Comparison of ENCODE assay signal across 37 cellular contexts in the genomic region with DNA sequence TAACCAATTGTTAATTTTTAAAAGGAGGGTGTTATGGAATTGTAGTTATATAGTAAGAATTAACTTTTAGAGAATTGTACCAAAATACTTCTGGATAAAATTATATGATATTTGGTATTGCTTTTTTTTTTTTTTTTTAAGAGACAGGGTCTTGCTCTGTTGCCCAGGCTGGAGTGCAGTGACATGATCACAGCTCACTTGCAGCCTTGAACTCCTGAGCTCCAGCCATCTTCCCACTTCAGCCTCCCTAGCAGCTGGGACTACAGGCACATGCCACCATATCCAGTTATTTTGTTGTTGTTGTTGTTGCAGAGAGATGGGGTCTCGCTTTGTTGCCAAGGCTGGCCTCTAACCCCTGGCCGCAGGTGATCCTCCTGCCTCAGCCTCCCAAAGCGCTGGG. TPM values are rescaled to one million over a fixed set of nuclear protein-coding genes. Genes with fewer than 3 reads are reported as not detected.
"Had no signal": no experiment of that assay in that cellular context is flagged by ENCODE, and none has a peak within 500 bp of the region (broad histone marks: within the 10 kb centered on the region; RNA-seq: fewer than 3 reads in every experiment).

No MANE protein-coding gene starts in this region.

- H3K9me3 Mint-ChIP-seq: activated CD4-positive, alpha-beta memory T cell treated with anti-CD3 and anti-CD28 coated beads for 36 hours; activated CD4-positive, alpha-beta T cell treated with anti-CD3 and anti-CD28 coated beads, Interleukin-2, amount 10 ng/mL, durations not matched to agents 24 days and 14 days; activated naive CD4-positive, alpha-beta T cell treated with anti-CD3 and anti-CD28 coated beads, Interleukin-2, amount 10 ng/mL, durations not matched to agents 7 days and 5 days; activated naive CD4-positive, alpha-beta T cell treated with anti-CD3 and anti-CD28 coated beads, Interleukin-2, amount 50 U/mL, for 72 hours; activated naive CD8-positive, alpha-beta T cell treated with anti-CD3 and anti-CD28 coated beads, Interleukin-2, amount 10 ng/mL, durations not matched to agents 7 days and 5 days; activated T-helper 1 cell treated with anti-CD3 and anti-CD28 coated beads, Interleukin-12 subunit alpha, Interleukin-12 subunit beta, Interleukin-2, Interleukin-4 antibody, amounts not matched to agents 30 ng/mL and 10 ng/mL and 1 ng/mL, durations not matched to agents 14 hours and 24 hours and 36 hours; activated T-helper 2 cell treated with anti-CD3 and anti-CD28 coated beads, Interferon-gamma antibody, Interleukin-2, Interleukin-4, amounts not matched to agents 10 μg/mL and 5 μg/mL and 100 μg/mL, durations not matched to agents 14 hours and 24 hours and 36 hours; dendritic cell treated with granulocyte-macrophage colony-stimulating factor and Interleukin-4, amounts not matched to agents 40 ng/mL and 50 ng/mL, for 4 days; endodermal cell; T-helper 2 cell treated with Interferon-gamma antibody and Interleukin-4, amounts not matched to agents 5 μg/mL and 100 μg/mL, for 36 hours had no signal

- ATAC-seq: activated CD4-positive, alpha-beta T cell treated with anti-CD3 and anti-CD28 coated beads for 36 hours; activated CD8-positive, alpha-beta memory T cell treated with anti-CD3 and anti-CD28 coated beads, Interleukin-2, amount 10 ng/mL, durations not matched to agents 7 days and 5 days; activated CD8-positive, alpha-beta T cell treated with anti-CD3 and anti-CD28 coated beads, Interleukin-2, amount 10 ng/mL, durations not matched to agents 7 days and 5 days; activated naive CD4-positive, alpha-beta T cell treated with anti-CD3 and anti-CD28 coated beads, Interleukin-2, amount 50 U/mL, for 72 hours; foreskin keratinocyte; gastrocnemius medialis; heart left ventricle; T-helper 17 cell had no signal

- H3K4me1 ChIP-seq: ascending aorta, breast epithelium, esophagus muscularis mucosa, foreskin keratinocyte had no signal

- H3K27ac Mint-ChIP-seq: activated CD4-positive, alpha-beta memory T cell treated with anti-CD3 and anti-CD28 coated beads for 36 hours; activated CD4-positive, alpha-beta T cell treated with anti-CD3 and anti-CD28 coated beads for 36 hours; activated CD4-positive, alpha-beta T cell treated with anti-CD3 and anti-CD28 coated beads, Interleukin-2, amount 10 ng/mL, durations not matched to agents 24 days and 14 days; activated CD8-positive, alpha-beta memory T cell treated with anti-CD3 and anti-CD28 coated beads, Interleukin-2, amount 10 ng/mL, durations not matched to agents 7 days and 5 days; activated CD8-positive, alpha-beta T cell treated with anti-CD3 and anti-CD28 coated beads, Interleukin-2, amount 10 ng/mL, durations not matched to agents 7 days and 5 days; activated naive CD4-positive, alpha-beta T cell treated with anti-CD3 and anti-CD28 coated beads, Interleukin-2, amount 10 ng/mL, durations not matched to agents 7 days and 5 days; activated naive CD4-positive, alpha-beta T cell treated with anti-CD3 and anti-CD28 coated beads, Interleukin-2, amount 50 U/mL, for 72 hours; activated naive CD8-positive, alpha-beta T cell treated with anti-CD3 and anti-CD28 coated beads, Interleukin-2, amount 10 ng/mL, durations not matched to agents 7 days and 5 days; activated T-helper 1 cell treated with anti-CD3 and anti-CD28 coated beads, Interleukin-12 subunit alpha, Interleukin-12 subunit beta, Interleukin-2, Interleukin-4 antibody, amounts not matched to agents 30 ng/mL and 10 ng/mL and 1 ng/mL, durations not matched to agents 14 hours and 24 hours and 36 hours; activated T-helper 2 cell treated with anti-CD3 and anti-CD28 coated beads, Interferon-gamma antibody, Interleukin-2, Interleukin-4, amounts not matched to agents 10 μg/mL and 5 μg/mL and 100 μg/mL, durations not matched to agents 14 hours and 24 hours and 36 hours; brain; dendritic cell treated with granulocyte-macrophage colony-stimulating factor and Interleukin-4, amounts not matched to agents 40 ng/mL and 50 ng/mL, for 4 days; endodermal cell; T-helper 17 cell; T-helper 2 cell treated with Interferon-gamma antibody and Interleukin-4, amounts not matched to agents 5 μg/mL and 100 μg/mL, for 36 hours had no signal

- H3K4me3 Mint-ChIP-seq: activated CD4-positive, alpha-beta memory T cell treated with anti-CD3 and anti-CD28 coated beads for 36 hours; activated CD4-positive, alpha-beta T cell treated with anti-CD3 and anti-CD28 coated beads for 36 hours; activated CD4-positive, alpha-beta T cell treated with anti-CD3 and anti-CD28 coated beads, Interleukin-2, amount 10 ng/mL, durations not matched to agents 24 days and 14 days; activated CD8-positive, alpha-beta memory T cell treated with anti-CD3 and anti-CD28 coated beads, Interleukin-2, amount 10 ng/mL, durations not matched to agents 7 days and 5 days; activated CD8-positive, alpha-beta T cell treated with anti-CD3 and anti-CD28 coated beads, Interleukin-2, amount 10 ng/mL, durations not matched to agents 7 days and 5 days; activated naive CD4-positive, alpha-beta T cell treated with anti-CD3 and anti-CD28 coated beads, Interleukin-2, amount 10 ng/mL, durations not matched to agents 7 days and 5 days; activated naive CD8-positive, alpha-beta T cell treated with anti-CD3 and anti-CD28 coated beads, Interleukin-2, amount 10 ng/mL, durations not matched to agents 7 days and 5 days; activated T-helper 1 cell treated with anti-CD3 and anti-CD28 coated beads, Interleukin-12 subunit alpha, Interleukin-12 subunit beta, Interleukin-2, Interleukin-4 antibody, amounts not matched to agents 30 ng/mL and 10 ng/mL and 1 ng/mL, durations not matched to agents 14 hours and 24 hours and 36 hours; brain; dendritic cell treated with granulocyte-macrophage colony-stimulating factor and Interleukin-4, amounts not matched to agents 40 ng/mL and 50 ng/mL, for 4 days; endodermal cell; T-helper 17 cell; T-helper 2 cell treated with Interferon-gamma antibody and Interleukin-4, amounts not matched to agents 5 μg/mL and 100 μg/mL, for 36 hours had no signal

- H3K9me3 ChIP-seq: ascending aorta, breast epithelium, esophagus muscularis mucosa, gastrocnemius medialis, heart left ventricle had no signal

- H3K27ac ChIP-seq: ascending aorta, breast epithelium, cardiac muscle cell, coronary artery, dorsolateral prefrontal cortex, esophagus muscularis mucosa, foreskin keratinocyte, gastrocnemius medialis, heart left ventricle, WERI-Rb-1 had no signal

- H3K27me3 ChIP-seq: ascending aorta, breast epithelium, gastrocnemius medialis had no signal

- H3K36me3 ChIP-seq: ascending aorta, breast epithelium, cardiac muscle cell, esophagus muscularis mucosa, gastrocnemius medialis, heart left ventricle, WERI-Rb-1 had no signal

- DNase-seq: activated CD4-positive, alpha-beta memory T cell treated with anti-CD3 and anti-CD28 coated beads for 36 hours; activated CD4-positive, alpha-beta T cell treated with anti-CD3 and anti-CD28 coated beads for 36 hours; activated CD4-positive, alpha-beta T cell treated with anti-CD3 and anti-CD28 coated beads, Interleukin-2, amount 10 ng/mL, durations not matched to agents 24 days and 14 days; activated CD4-positive, CD25-positive, alpha-beta regulatory T cell; activated CD4-positive, CD25-positive, alpha-beta regulatory T cell treated with anti-CD3 and anti-CD28 coated beads, Interleukin-2, amount 50 U/mL, for 72 hours; activated CD8-positive, alpha-beta memory T cell treated with anti-CD3 and anti-CD28 coated beads, Interleukin-2, amount 10 ng/mL, durations not matched to agents 7 days and 5 days; activated CD8-positive, alpha-beta memory T cell treated with anti-CD3 and anti-CD28 coated beads, Interleukin-2, amount 50 U/mL, for 4 hours; activated CD8-positive, alpha-beta T cell treated with anti-CD3 and anti-CD28 coated beads, Interleukin-2, amount 10 ng/mL, durations not matched to agents 7 days and 5 days; activated effector memory CD4-positive, alpha-beta T cell treated with anti-CD3 and anti-CD28 coated beads, Interleukin-2, amount 50 U/mL, for 16 hours; activated naive CD4-positive, alpha-beta T cell; activated naive CD4-positive, alpha-beta T cell treated with anti-CD3 and anti-CD28 coated beads, Interleukin-2, amount 10 ng/mL, durations not matched to agents 7 days and 5 days; activated naive CD8-positive, alpha-beta T cell treated with anti-CD3 and anti-CD28 coated beads, Interleukin-2, amount 10 ng/mL, durations not matched to agents 7 days and 5 days; activated T-cell treated with anti-CD3 and anti-CD28 coated beads, Interleukin-2, amount 50 U/mL, for 1 hour; activated T-cell treated with anti-CD3 and anti-CD28 coated beads, Interleukin-2, amount 50 U/mL, for 48 hours; central memory CD4-positive, alpha-beta T cell; dorsolateral prefrontal cortex; effector memory CD4-positive, alpha-beta T cell; endodermal cell; erythroblast; foreskin keratinocyte; gastrocnemius medialis; glutamatergic neuron; heart left ventricle; T-helper 17 cell; T1000; WERI-Rb-1 had no signal

- H3K4me3 ChIP-seq: ascending aorta, breast epithelium, cardiac muscle cell, coronary artery, dorsolateral prefrontal cortex, esophagus muscularis mucosa, gastrocnemius medialis, heart left ventricle had no signal

- H3K36me3 Mint-ChIP-seq: activated CD4-positive, alpha-beta memory T cell treated with anti-CD3 and anti-CD28 coated beads for 36 hours; activated naive CD4-positive, alpha-beta T cell treated with anti-CD3 and anti-CD28 coated beads, Interleukin-2, amount 50 U/mL, for 72 hours; activated naive CD8-positive, alpha-beta T cell treated with anti-CD3 and anti-CD28 coated beads, Interleukin-2, amount 10 ng/mL, durations not matched to agents 7 days and 5 days had no signal

- H3K27me3 Mint-ChIP-seq: activated CD4-positive, alpha-beta memory T cell treated with anti-CD3 and anti-CD28 coated beads for 36 hours; activated CD4-positive, alpha-beta T cell treated with anti-CD3 and anti-CD28 coated beads for 36 hours; brain; dendritic cell treated with granulocyte-macrophage colony-stimulating factor and Interleukin-4, amounts not matched to agents 40 ng/mL and 50 ng/mL, for 4 days; T-helper 17 cell had no signal

RNA-seq across cellular contexts. Expression of a gene that starts 8.9 kb away (rescaled TPM):
- total RNA-seq: ascending aorta, foreskin keratinocyte had no signal
- polyA plus RNA-seq: cardiac muscle cell, foreskin keratinocyte had no signal
